ENCODE assay signal across 7 cellular contexts in the genomic region with DNA sequence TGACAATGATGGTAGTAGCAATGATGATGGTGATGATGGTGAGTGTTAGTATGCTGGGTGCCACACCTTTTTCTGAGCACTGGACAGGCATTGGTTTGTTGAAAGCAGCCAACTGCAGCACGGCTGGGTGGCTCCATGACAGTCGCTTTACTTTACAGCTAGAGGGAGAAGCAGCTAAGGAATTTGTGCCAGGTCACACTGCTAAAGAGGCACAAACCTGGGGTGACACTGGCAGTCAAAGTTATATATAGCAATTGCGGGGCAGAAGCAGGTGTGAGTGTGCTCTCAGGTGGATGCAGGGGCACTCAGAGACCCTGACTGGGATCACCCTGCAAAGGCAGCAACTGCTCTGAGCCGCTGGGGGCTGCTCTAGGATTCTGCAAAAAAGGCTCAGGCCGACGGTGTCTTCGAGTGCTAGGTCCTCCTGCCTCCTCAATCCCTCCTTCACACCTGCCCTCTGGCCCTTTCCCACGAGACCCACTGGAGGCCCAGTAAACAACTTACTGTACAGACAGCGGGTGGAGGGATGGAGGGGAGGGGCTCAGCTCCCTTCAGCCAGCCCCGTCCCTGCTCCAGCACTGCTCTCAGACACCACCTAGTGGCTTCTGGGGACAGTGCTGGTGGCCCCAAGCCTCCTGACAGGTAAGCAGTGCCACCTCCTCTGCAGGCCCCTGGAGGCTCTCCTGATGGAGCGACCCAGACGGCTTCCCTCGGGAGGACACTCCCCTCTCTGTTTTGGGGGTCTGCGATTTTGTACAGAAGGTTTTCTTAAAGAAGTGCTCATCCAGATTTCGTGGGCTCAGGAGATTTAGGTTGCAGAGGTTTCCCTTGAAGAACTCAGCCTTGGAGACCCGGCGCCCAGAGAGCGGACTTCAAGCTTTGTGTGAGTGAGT. TPM values are rescaled to one million over a fixed set of nuclear protein-coding genes. Genes with fewer than 3 reads are reported as not detected.
A peak's percentile ranks its signal among the peaks of the same experiment; 100 is the strongest.
DNase-seq lines count a peak whose midpoint lies in the region; ATAC-seq and TF ChIP-seq lines count a peak whose summit lies in the region.

No MANE protein-coding gene starts in this region.

- H3K27ac ChIP-seq in caudate nucleus (ENCODE audit: low read depth, low read length): no peak overlapping the region

- DNase-seq in GM13976 (ENCODE audit: low spot score) (peak; percentile 87), NCI-H345 treated with DMSO at 0.1 percent for 48 hours (lab: John Stamatoyannopoulos, UW; ENCODE audit: unreplicated experiment) (peak; percentile 89), caudate nucleus (lab: John Stamatoyannopoulos, UW) (peak in 57 of 61 donors; percentile 13 to 81 (median 48)), left lobe of liver (ENCODE audit: low spot score) (peak; percentile 78)
- DNase-seq in activated CD4-positive, CD25-positive, alpha-beta regulatory T cell treated with anti-CD3 and anti-CD28 coated beads, Interleukin-2, amount 50 U/mL, for 16 hours (ENCODE audit: low read depth, low spot score): peak; percentile 48
- DNase-seq in stimulated activated CD4-positive, alpha-beta T cell treated with anti-CD3 and anti-CD28 coated beads, TNF-alpha, amount 100 ng/mL, for 24 hours (ENCODE audit: low read depth in 3 of 3): peak; percentile 58 to 80 (median 60)

- ATAC-seq in HG03095 (IDR thresholded peaks at IDR 0.05; ENCODE audit: unreplicated experiment) (peak; percentile 56), left lobe of liver (peak; percentile 80)

- in situ Hi-C loops in GM13976 (cut with MboI; ENCODE audit: low sequenced_read_pairs, unreplicated experiment): loop anchor here (10.0 kb wide), 1 partner anchor 78 kb away; a partner anchor contains a TSS

- TF ChIP-seq CTCF in GM13976 (IDR thresholded peaks at IDR 0.05; ENCODE audit: borderline replicate concordance, control extremely low read depth, extremely low read depth, insufficient read depth, missing control alignments): peak; percentile 93

RNA-seq across cellular contexts. Expression of a gene that starts 4.4 kb away (rescaled TPM):
- 432 TPM for total RNA-seq in left lobe of liver

RNA-seq across cellular contexts. Expression of a gene that starts 15.4 kb away (rescaled TPM):
- 112 TPM for total RNA-seq in left lobe of liver

RNA-seq across cellular contexts. Expression of a gene that starts 24.5 kb away (rescaled TPM):
- 1.8 TPM for total RNA-seq in left lobe of liver

RNA-seq across cellular contexts. Expression of a gene that starts 44.8 kb away (rescaled TPM):
- not detected for total RNA-seq in left lobe of liver
